Comparison of ENCODE assay signal across 9 cellular contexts in the genomic region with DNA sequence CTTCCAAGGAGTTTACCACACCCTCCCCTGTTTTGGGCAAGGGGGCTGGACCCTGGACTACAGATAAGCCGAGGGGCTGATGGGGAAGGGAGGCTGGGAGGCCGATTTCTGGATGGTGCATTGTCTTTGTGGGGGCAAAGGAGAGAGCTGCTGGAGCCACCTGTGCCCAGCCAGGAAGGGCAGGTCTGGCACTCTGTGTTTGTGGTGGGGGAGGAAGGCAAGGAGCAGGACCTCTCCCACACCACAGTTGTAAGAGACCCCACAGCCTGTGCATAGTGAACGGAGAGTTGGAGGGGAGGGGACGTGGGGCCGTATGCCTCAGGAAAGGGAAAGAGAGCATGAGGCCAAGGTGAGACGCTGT. TPM values are rescaled to one million over a fixed set of nuclear protein-coding genes. Genes with fewer than 3 reads are reported as not detected.
DNase-seq lines count a peak whose midpoint lies in the region; ATAC-seq, FAIRE-seq and TF ChIP-seq lines count a peak whose summit lies in the region.
"Had no signal": no experiment of that assay in that cellular context is flagged by ENCODE, and none has a peak within 500 bp of the region (broad histone marks: within the 10 kb centered on the region; RNA-seq: fewer than 3 reads in every experiment).

No MANE protein-coding gene starts in this region.

- H3K4me1 ChIP-seq in kidney (ENCODE audit: control insufficient read depth in 1 of 2, insufficient read depth in 1 of 2, low read depth in 1 of 2, low read length in 2 of 2) = peaks cover 35 to 38% of the 10 kb centered on the region in 2 donors
- peaks cover 46 to 79% (median 59%) of the 10 kb centered on the region in 4 donors for H3K4me1 ChIP-seq in stomach

- H3K9me3 Mint-ChIP-seq in T-helper 2 cell treated with Interferon-gamma antibody and Interleukin-4, amounts not matched to agents 5 μg/mL and 100 μg/mL, for 36 hours = no peaks in the 10 kb centered on the region
- H3K9me3 Mint-ChIP-seq in activated CD8-positive, alpha-beta T cell treated with anti-CD3 and anti-CD28 coated beads, Interleukin-2, amount 10 ng/mL, durations not matched to agents 7 days and 5 days (ENCODE audit: insufficient read depth) = no peaks in the 10 kb centered on the region

- no peak for FAIRE-seq in kidney (lab: Jason Lieb, UNC)

- no peaks in the 10 kb centered on the region for H3K9me3 ChIP-seq in kidney (ENCODE audit: control insufficient read depth in 1 of 2, low read length in 2 of 2)
- H3K9me3 ChIP-seq in stomach = no peaks in the 10 kb centered on the region

- TF ChIP-seq POLR2A in stomach (IDR thresholded peaks at IDR 0.05) = no peak

- H3K27me3 ChIP-seq in stomach = no peaks in the 10 kb centered on the region

- H3K4me1 Mint-ChIP-seq in T-helper 2 cell treated with Interferon-gamma antibody and Interleukin-4, amounts not matched to agents 5 μg/mL and 100 μg/mL, for 36 hours (ENCODE audit: low read depth) = peaks cover 28% of the 10 kb centered on the region
- peaks cover 32% of the 10 kb centered on the region for H3K4me1 Mint-ChIP-seq in activated CD8-positive, alpha-beta T cell treated with anti-CD3 and anti-CD28 coated beads, Interleukin-2, amount 10 ng/mL, durations not matched to agents 7 days and 5 days (ENCODE audit: low read depth)

- H3K27ac ChIP-seq in kidney (ENCODE audit: low read depth in 2 of 2, low read length in 2 of 2) (peak overlapping the region; percentile 79 to 84), stomach (peak overlapping the region; percentile 56 to 100 (median 76))

- intact Hi-C loops in kidney (cut with DNase I) (no loop called here), stomach (cut with DNase I; ENCODE audit: low total_unique reads) (loop anchor here (5.0 kb wide), 1 partner anchor 39 kb away; no protein-coding TSS in a partner anchor)

- peak overlapping the region; percentile 3 to 74 for H3K4me3 ChIP-seq in kidney (ENCODE audit: low read length in 2 of 2)
- peak overlapping the region in 3 of 4 donors; percentile 16 to 71 (median 71) for H3K4me3 ChIP-seq in stomach

- CTCF ChIA-PET in activated CD8-positive, alpha-beta T cell treated with anti-CD3 and anti-CD28 coated beads, Interleukin-2, amount 10 ng/mL, durations not matched to agents 7 days and 5 days (lab: Charles Lee) = interaction anchor here (1.7 to 2.4 kb wide), 2 partner anchors 10 to 69 kb away, joined by 3 to 13 read pairs; no protein-coding TSS in a partner anchor

- H3K27ac Mint-ChIP-seq in T-helper 2 cell treated with Interferon-gamma antibody and Interleukin-4, amounts not matched to agents 5 μg/mL and 100 μg/mL, for 36 hours = peak overlapping the region; percentile 64
- peak overlapping the region; percentile 53 for H3K27ac Mint-ChIP-seq in activated CD8-positive, alpha-beta T cell treated with anti-CD3 and anti-CD28 coated beads, Interleukin-2, amount 10 ng/mL, durations not matched to agents 7 days and 5 days

- no peak for ATAC-seq in activated CD8-positive, alpha-beta T cell treated with anti-CD3 and anti-CD28 coated beads, Interleukin-2, amount 10 ng/mL, durations not matched to agents 7 days and 5 days
- no peak for ATAC-seq in HG03025 (IDR thresholded peaks at IDR 0.05; ENCODE audit: low FRiP score, unreplicated experiment)

- TF ChIP-seq EP300 in stomach (IDR thresholded peaks at IDR 0.05) = no peak

- TF ChIP-seq CTCF in kidney (IDR thresholded peaks at IDR 0.05; ENCODE audit: borderline replicate concordance, extremely low read depth, insufficient read depth) (no peak), stomach (IDR thresholded peaks at IDR 0.05) (no peak)

- H3K4me3 Mint-ChIP-seq in T-helper 2 cell treated with Interferon-gamma antibody and Interleukin-4, amounts not matched to agents 5 μg/mL and 100 μg/mL, for 36 hours = peak overlapping the region; percentile 94
- peak overlapping the region; percentile 79 for H3K4me3 Mint-ChIP-seq in activated CD8-positive, alpha-beta T cell treated with anti-CD3 and anti-CD28 coated beads, Interleukin-2, amount 10 ng/mL, durations not matched to agents 7 days and 5 days

- no peak for DNase-seq in T-helper 2 cell treated with Interferon-gamma antibody and Interleukin-4, amounts not matched to agents 5 μg/mL and 100 μg/mL, for 36 hours (ENCODE audit: low spot score)
- DNase-seq in T-helper 2 cell = no peak
- DNase-seq in activated CD8-positive, alpha-beta T cell treated with anti-CD3 and anti-CD28 coated beads, Interleukin-2, amount 10 ng/mL, durations not matched to agents 7 days and 5 days = no peak
- DNase-seq in kidney = no peak
- DNase-seq in stomach = no peak
- DNase-seq in A172 (ENCODE audit: low spot score) = no peak
- DNase-seq in LoVo (ENCODE audit: low spot score) = no peak

- H3K36me3 ChIP-seq in kidney (ENCODE audit: control insufficient read depth in 1 of 2, insufficient read depth in 2 of 2, low read length in 2 of 2) = peaks cover 12 to 27% of the 10 kb centered on the region in 2 donors
- peaks cover 40 to 44% (median 44%) of the 10 kb centered on the region in 4 donors for H3K36me3 ChIP-seq in stomach

- H3K9ac ChIP-seq in kidney (ENCODE audit: low read length in 2 of 2) = peak overlapping the region in 1 of 2 donors; percentile 51

- WGBS in stomach, 5 donors = 23 to 31% (median 23%) methylated on average over 6 of the region's 6 CpGs

- POLR2A ChIA-PET in activated CD8-positive, alpha-beta T cell treated with anti-CD3 and anti-CD28 coated beads, Interleukin-2, amount 10 ng/mL, durations not matched to agents 7 days and 5 days (lab: Charles Lee) = no interaction called here

- peaks cover 13% of the 10 kb centered on the region for H3K36me3 Mint-ChIP-seq in T-helper 2 cell treated with Interferon-gamma antibody and Interleukin-4, amounts not matched to agents 5 μg/mL and 100 μg/mL, for 36 hours (ENCODE audit: low read depth)
- H3K36me3 Mint-ChIP-seq in activated CD8-positive, alpha-beta T cell treated with anti-CD3 and anti-CD28 coated beads, Interleukin-2, amount 10 ng/mL, durations not matched to agents 7 days and 5 days (ENCODE audit: low read depth) = peaks cover 13% of the 10 kb centered on the region

- H3K27me3 Mint-ChIP-seq in T-helper 2 cell treated with Interferon-gamma antibody and Interleukin-4, amounts not matched to agents 5 μg/mL and 100 μg/mL, for 36 hours (ENCODE audit: low read depth) = no peaks in the 10 kb centered on the region
- no peaks in the 10 kb centered on the region for H3K27me3 Mint-ChIP-seq in activated CD8-positive, alpha-beta T cell treated with anti-CD3 and anti-CD28 coated beads, Interleukin-2, amount 10 ng/mL, durations not matched to agents 7 days and 5 days (ENCODE audit: low read depth)

RNA-seq across cellular contexts. Expression of a gene that starts 16.0 kb away (rescaled TPM):
- under 1 TPM; 0.44 to 0.55 TPM for total RNA-seq in activated CD8-positive, alpha-beta T cell treated with anti-CD3 and anti-CD28 coated beads, Interleukin-2, amount 10 ng/mL, durations not matched to agents 7 days and 5 days
- total RNA-seq in kidney = 0.47 TPM
- polyA plus RNA-seq in kidney (ENCODE audit: insufficient read depth, low read depth, low replicate concordance) = 0.71 TPM
- total RNA-seq in stomach = not detected
- under 1 TPM in 2 of 3 donors, not detected in 1; 0.68 to 0.98 TPM for polyA plus RNA-seq in stomach
- total RNA-seq in A172 (2014; rRNA removed; shearing (Covaris generic)) = 2.2 and 3.7 TPM in 2 replicates
- total RNA-seq: mononuclear cell had no signal

RNA-seq across cellular contexts. Expression of a gene that starts 16.5 kb away (rescaled TPM):
- 10 to 100 TPM; 48.2 to 52.7 TPM for total RNA-seq in activated CD8-positive, alpha-beta T cell treated with anti-CD3 and anti-CD28 coated beads, Interleukin-2, amount 10 ng/mL, durations not matched to agents 7 days and 5 days
- 22.0 TPM for total RNA-seq in kidney
- 38.3 TPM for polyA plus RNA-seq in kidney (ENCODE audit: insufficient read depth, low read depth, low replicate concordance)
- total RNA-seq in stomach = 10 to 100 TPM in 3 of 5 donors, 1 to 10 TPM in 1, not detected in 1; 7.5 to 58.1 (median 17.9) TPM
- polyA plus RNA-seq in stomach = 10 to 100 TPM; 33.4 to 37.1 (median 34.3) TPM
- 144 and 170 TPM in 2 replicates for total RNA-seq in A172 (2014; rRNA removed; shearing (Covaris generic))

RNA-seq across cellular contexts. Expression of a gene that starts 16.9 kb away (rescaled TPM):
- 10 to 100 TPM; 73.1 to 83.8 TPM for total RNA-seq in activated CD8-positive, alpha-beta T cell treated with anti-CD3 and anti-CD28 coated beads, Interleukin-2, amount 10 ng/mL, durations not matched to agents 7 days and 5 days
- total RNA-seq in kidney (90.9 TPM), stomach (10 to 100 TPM; 19.8 to 60.3 (median 39.1) TPM)
- polyA plus RNA-seq in kidney (ENCODE audit: insufficient read depth, low read depth, low replicate concordance) (18.8 TPM), stomach (10 to 100 TPM; 15.4 to 31.8 (median 21.5) TPM)
- total RNA-seq in A172 (2014; rRNA removed; shearing (Covaris generic)) = 25.3 and 48.5 TPM in 2 replicates

RNA-seq across cellular contexts. Expression of a gene that starts 27.1 kb away (rescaled TPM):
- total RNA-seq in activated CD8-positive, alpha-beta T cell treated with anti-CD3 and anti-CD28 coated beads, Interleukin-2, amount 10 ng/mL, durations not matched to agents 7 days and 5 days = under 1 TPM in 1 of 2 experiments, not detected in 1; 0.37 TPM
- total RNA-seq in kidney (not detected), stomach (10 to 100 TPM in 1 of 5 donors, under 1 TPM in 1, not detected in 3; 0.37 to 44.3 TPM)
- polyA plus RNA-seq in kidney (ENCODE audit: insufficient read depth, low read depth, low replicate concordance) (not detected), stomach (1 to 10 TPM in 1 of 3 donors, under 1 TPM in 2; 0.50 to 1.1 (median 0.61) TPM)
- total RNA-seq in A172 (2014; rRNA removed; shearing (Covaris generic)) = not detected in 2 replicates
- total RNA-seq: mononuclear cell had no signal

RNA-seq across cellular contexts. Expression of a gene that starts 31.0 kb away (rescaled TPM):
- total RNA-seq in activated CD8-positive, alpha-beta T cell treated with anti-CD3 and anti-CD28 coated beads, Interleukin-2, amount 10 ng/mL, durations not matched to agents 7 days and 5 days = 10 to 100 TPM; 49.9 to 54.5 TPM
- total RNA-seq in kidney (61.2 TPM), stomach (100 to 1,000 TPM in 1 of 5 donors, 10 to 100 TPM in 4; 11.6 to 118 (median 40.6) TPM)
- polyA plus RNA-seq in kidney (ENCODE audit: insufficient read depth, low read depth, low replicate concordance) (31.1 TPM), stomach (10 to 100 TPM; 12.9 to 36.5 (median 16.3) TPM)
- 43.6 and 52.8 TPM in 2 replicates for total RNA-seq in A172 (2014; rRNA removed; shearing (Covaris generic))
